In genomic region chr19:13022111-13022858, GRCh38 we compare ENCODE assay signal across 8 cellular contexts. TPM values are rescaled to one million over a fixed set of nuclear protein-coding genes. Genes with fewer than 3 reads are reported as not detected.
DNase-seq lines count a peak whose midpoint lies in the region; TF ChIP-seq lines count a peak whose summit lies in the region.

No MANE protein-coding gene starts in this region.

- WGBS in liver = 16% methylated on average over 22 of the region's 22 CpGs
- WGBS in urinary bladder = 17% methylated on average over 22 of the region's 22 CpGs

- H3K4me1 Mint-ChIP-seq in activated naive CD4-positive, alpha-beta T cell treated with anti-CD3 and anti-CD28 coated beads, Interleukin-2, amount 50 U/mL, for 24 hours = peaks cover 31% of the 10 kb centered on the region

- peaks cover 17% of the 10 kb centered on the region for H3K27me3 Mint-ChIP-seq in activated naive CD4-positive, alpha-beta T cell treated with anti-CD3 and anti-CD28 coated beads, Interleukin-2, amount 50 U/mL, for 24 hours

- H3K4me1 ChIP-seq in liver (ENCODE audit: control insufficient read depth in 4 of 4, insufficient read depth in 4 of 4, low read length in 3 of 4) (peaks cover 5 to 62% (median 47%) of the 10 kb centered on the region in 4 donors), urinary bladder (ENCODE audit: insufficient read depth) (no peaks in the 10 kb centered on the region)

- H3K36me3 Mint-ChIP-seq in activated naive CD4-positive, alpha-beta T cell treated with anti-CD3 and anti-CD28 coated beads, Interleukin-2, amount 50 U/mL, for 24 hours = peaks cover 13% of the 10 kb centered on the region

- no peaks in the 10 kb centered on the region for H3K27me3 ChIP-seq in liver (ENCODE audit: control insufficient read depth in 4 of 4, insufficient read depth in 4 of 4, low read length in 3 of 4)

- peak overlapping the region; percentile 74 for H3K4me3 Mint-ChIP-seq in activated naive CD4-positive, alpha-beta T cell treated with anti-CD3 and anti-CD28 coated beads, Interleukin-2, amount 50 U/mL, for 24 hours

- H3K4me3 ChIP-seq in liver (ENCODE audit: low read depth in 1 of 3, low read length in 3 of 3) (peak overlapping the region; percentile 37 to 62 (median 44)), urinary bladder (ENCODE audit: low read depth, low read length) (no peak overlapping the region)

- H3K27ac ChIP-seq in liver (ENCODE audit: low read depth in 1 of 2, low read length in 2 of 2) = peak overlapping the region; percentile 76 to 85
- peak overlapping the region; percentile 96 for H3K27ac ChIP-seq in urinary bladder (ENCODE audit: low read depth)

- H3K9ac ChIP-seq in liver (ENCODE audit: low read depth in 1 of 2, low read length in 2 of 2) = peak overlapping the region in 1 of 2 donors; percentile 23

- H3K9me3 Mint-ChIP-seq in activated naive CD4-positive, alpha-beta T cell treated with anti-CD3 and anti-CD28 coated beads, Interleukin-2, amount 50 U/mL, for 24 hours = no peaks in the 10 kb centered on the region

- H3K9me3 ChIP-seq in liver (ENCODE audit: control insufficient read depth in 4 of 4, low read length in 3 of 4) = no peaks in the 10 kb centered on the region

- no peak for DNase-seq in activated naive CD4-positive, alpha-beta T cell treated with anti-CD3 and anti-CD28 coated beads, Interleukin-2, amount 50 U/mL, for 16 hours
- DNase-seq in anterior cingulate cortex (lab: John Stamatoyannopoulos, UW) (peak in 37 of 58 donors; percentile 30 to 88 (median 55)), SHP77 (lab: John Stamatoyannopoulos, UW) (no peak), HT-29 (ENCODE audit: low spot score) (no peak)
- DNase-seq in stimulated activated CD4-positive, alpha-beta T cell treated with anti-CD3 and anti-CD28 coated beads, Interleukin-4, amount 100 ng/mL, for 24 hours = no peak

- no peak overlapping the region for H3K27ac Mint-ChIP-seq in activated naive CD4-positive, alpha-beta T cell treated with anti-CD3 and anti-CD28 coated beads, Interleukin-2, amount 50 U/mL, for 24 hours

- TF ChIP-seq CTCF in liver (IDR thresholded peaks at IDR 0.05; ENCODE audit: low read depth, low read length, missing input control) = no peak

- H3K36me3 ChIP-seq in liver (ENCODE audit: control insufficient read depth in 4 of 4, insufficient read depth in 3 of 4, low read depth in 1 of 4, low read length in 3 of 4) (no peaks in the 10 kb centered on the region), urinary bladder (ENCODE audit: insufficient read depth) (no peaks in the 10 kb centered on the region)

- TF ChIP-seq RAD21 in liver (IDR thresholded peaks at IDR 0.05) = no peak

TF ChIP-seq in liver, 16 proteins besides CTCF, POLR2A, EP300 and RAD21:
- no peak for TF ChIP-seq FOXA2 (IDR thresholded peaks at IDR 0.05)
- TF ChIP-seq SP1 (IDR thresholded peaks at IDR 0.05) = no peak
- TF ChIP-seq ATF3 (IDR thresholded peaks at IDR 0.05) = no peak
- no peak for TF ChIP-seq GABPA (IDR thresholded peaks at IDR 0.05 in 1 of 2, conservative IDR thresholded peaks at IDR 0.05 in 1 of 2)
- TF ChIP-seq NR2F2 (IDR thresholded peaks at IDR 0.05) = no peak
- no peak for TF ChIP-seq HNF4A (conservative IDR thresholded peaks at IDR 0.05)
- no peak for TF ChIP-seq RXRA (IDR thresholded peaks at IDR 0.05)
- no peak for TF ChIP-seq HNF4G (IDR thresholded peaks at IDR 0.05)
- TF ChIP-seq TAF1 (conservative IDR thresholded peaks at IDR 0.05) = no peak
- no peak for TF ChIP-seq REST (IDR thresholded peaks at IDR 0.05)
- no peak for TF ChIP-seq FOXA1 (IDR thresholded peaks at IDR 0.05)
- TF ChIP-seq ZBTB33 (IDR thresholded peaks at IDR 0.05) = no peak
- TF ChIP-seq EGR1 (IDR thresholded peaks at IDR 0.05; ENCODE audit: low read depth in 2 of 2) = no peak
- no peak for TF ChIP-seq JUND (IDR thresholded peaks at IDR 0.05)
- no peak for TF ChIP-seq MAX (IDR thresholded peaks at IDR 0.05)
- TF ChIP-seq YY1 (IDR thresholded peaks at IDR 0.05) = no peak

RNA-seq across cellular contexts. Expression of gene NFIX, which starts 27.0 kb away (rescaled TPM):
- 10 to 100 TPM; 10.3 to 18.4 TPM for total RNA-seq in liver
- polyA plus RNA-seq in liver = 10 to 100 TPM in 1 of 2 donors, 1 to 10 TPM in 1; 3.3 to 14.8 TPM
- 83.5 TPM for total RNA-seq in urinary bladder
- 88.6 TPM for polyA plus RNA-seq in urinary bladder
- 22.4 and 32.3 TPM in 2 replicates for total RNA-seq in HT-29 (2014; rRNA removed; shearing (Covaris generic))

RNA-seq across cellular contexts. Expression of gene DAND5, which starts 52.9 kb away (rescaled TPM):
- total RNA-seq in liver (under 1 TPM in 1 of 2 donors, not detected in 1; 0.23 TPM), urinary bladder (not detected)
- polyA plus RNA-seq in liver (not detected), urinary bladder (not detected)
- 0.31 TPM in 1 of 2 replicates, not detected in the other for total RNA-seq in HT-29 (2014; rRNA removed; shearing (Covaris generic))

Comparison
In these comparisons a context has a peak if more than half of its experiments do, and no peak if none do; other contexts are left out.
1. DNase-seq: peak in anterior cingulate cortex (37 of 58); none in activated naive CD4-positive, alpha-beta T cell treated with anti-CD3 and anti-CD28 coated beads, Interleukin-2, amount 50 U/mL, for 16 hours (single experiment), SHP77 (0 of 2), HT-29 (single experiment) and stimulated activated CD4-positive, alpha-beta T cell treated with anti-CD3 and anti-CD28 coated beads, Interleukin-4, amount 100 ng/mL, for 24 hours (single experiment).